ENCODE assay signal across 15 cellular contexts in genomic region chr12:77299001-77299400, GRCh38.
"Had no signal": no experiment of that assay in that cellular context is flagged by ENCODE, and none has a peak within 500 bp of the region (broad histone marks: within the 10 kb centered on the region; RNA-seq: fewer than 3 reads in every experiment).

No MANE protein-coding gene starts in this region.

- H3K27ac Mint-ChIP-seq: activated CD4-positive, alpha-beta memory T cell treated with anti-CD3 and anti-CD28 coated beads for 36 hours; activated T-helper 1 cell treated with anti-CD3 and anti-CD28 coated beads, Interleukin-12 subunit alpha, Interleukin-12 subunit beta, Interleukin-2, Interleukin-4 antibody, amounts not matched to agents 30 ng/mL and 10 ng/mL and 1 ng/mL, durations not matched to agents 14 hours and 24 hours and 36 hours; natural killer cell; progenitor cell of endocrine pancreas had no signal

- H3K27me3 Mint-ChIP-seq: central memory CD8-positive, alpha-beta T cell had no signal

- H3K9me3 ChIP-seq: adrenal gland, heart left ventricle, transverse colon had no signal

- H3K27me3 ChIP-seq: adrenal gland, heart left ventricle, transverse colon had no signal

- H3K4me3 Mint-ChIP-seq: activated CD4-positive, alpha-beta memory T cell treated with anti-CD3 and anti-CD28 coated beads for 36 hours; activated T-helper 1 cell treated with anti-CD3 and anti-CD28 coated beads, Interleukin-12 subunit alpha, Interleukin-12 subunit beta, Interleukin-2, Interleukin-4 antibody, amounts not matched to agents 30 ng/mL and 10 ng/mL and 1 ng/mL, durations not matched to agents 14 hours and 24 hours and 36 hours; central memory CD8-positive, alpha-beta T cell; natural killer cell had no signal

- H3K4me2 ChIP-seq: smooth muscle cell had no signal

- H3K9me3 Mint-ChIP-seq: activated CD4-positive, alpha-beta memory T cell treated with anti-CD3 and anti-CD28 coated beads for 36 hours had no signal

- H3K4me3 ChIP-seq: adrenal gland, heart left ventricle, smooth muscle cell, transverse colon had no signal

- H3K36me3 Mint-ChIP-seq: activated CD4-positive, alpha-beta memory T cell treated with anti-CD3 and anti-CD28 coated beads for 36 hours; natural killer cell had no signal

- H3K36me3 ChIP-seq: adrenal gland, heart left ventricle, transverse colon had no signal

- ATAC-seq: heart left ventricle, natural killer cell, right cardiac atrium had no signal

- DNase-seq: activated CD4-positive, alpha-beta memory T cell treated with anti-CD3 and anti-CD28 coated beads for 36 hours; activated naive CD4-positive, alpha-beta T cell treated with Interleukin-2 at 50 U/mL for 16 hours; adrenal gland; effector memory CD4-positive, alpha-beta T cell; heart left ventricle; natural killer cell; nucleus accumbens; right cardiac atrium; T-helper 9 cell; transverse colon had no signal

- H3K4me1 ChIP-seq: adrenal gland, heart left ventricle had no signal

- H3K4me1 Mint-ChIP-seq: central memory CD8-positive, alpha-beta T cell; natural killer cell had no signal

- H3K27ac ChIP-seq: adrenal gland, heart left ventricle, transverse colon had no signal

- FAIRE-seq: frontal cortex had no signal
